In genomic region chr6:75124085-75124484, GRCh38 we compare ENCODE assay signal across 17 cellular contexts.
DNase-seq lines count a peak whose midpoint lies in the region; ATAC-seq and TF ChIP-seq lines count a peak whose summit lies in the region.
"Had no signal": no experiment of that assay in that cellular context is flagged by ENCODE, and none has a peak within 500 bp of the region (broad histone marks: within the 10 kb centered on the region; RNA-seq: fewer than 3 reads in every experiment).

No MANE protein-coding gene starts in this region.

- ATAC-seq in WTC11 (peak; percentile 55; the same call in 1 of the 2 replicates), gastrocnemius medialis (no peak), psoas muscle (no peak), HG03439 (IDR thresholded peaks at IDR 0.05; ENCODE audit: unreplicated experiment) (no peak)

- in situ Hi-C loops in gastrocnemius medialis (cut with MboI; ENCODE audit: low sequenced_read_pairs in 4 of 4): no loop called here

- H3K4me1 Mint-ChIP-seq in WTC11 (peaks cover 5% of the 10 kb centered on the region; the same call in 1 of the 2 replicates), progenitor cell of endocrine pancreas (ENCODE audit: low read depth) (no peaks in the 10 kb centered on the region)
- H3K4me1 Mint-ChIP-seq: CD4-positive, CD25-positive, alpha-beta regulatory T cell had no signal

- POLR2A ChIA-PET in WTC11 (lab: Charles Lee): no interaction called here

- no peaks in the 10 kb centered on the region for H3K9me3 ChIP-seq in gastrocnemius medialis
- H3K9me3 ChIP-seq in psoas muscle: no peaks in the 10 kb centered on the region
- H3K9me3 ChIP-seq: BLaER1 treated with 17β-estradiol and CSF1 and Interleukin-3, amounts not matched to agents 10 nM and 100 nM had no signal

- H3K27ac ChIP-seq in gastrocnemius medialis (no peak overlapping the region), psoas muscle (no peak overlapping the region)
- H3K27ac ChIP-seq: 22Rv1; BLaER1 treated with 17β-estradiol and CSF1 and Interleukin-3, amounts not matched to agents 10 nM and 100 nM; HL-60 had no signal

- H3K36me3 Mint-ChIP-seq in WTC11 (no peaks in the 10 kb centered on the region), progenitor cell of endocrine pancreas (ENCODE audit: insufficient read depth) (no peaks in the 10 kb centered on the region)
- H3K36me3 Mint-ChIP-seq: CD4-positive, CD25-positive, alpha-beta regulatory T cell had no signal

- no peak overlapping the region for H3K4me3 Mint-ChIP-seq in WTC11
- H3K4me3 Mint-ChIP-seq in progenitor cell of endocrine pancreas (ENCODE audit: low read depth): no peak overlapping the region
- H3K4me3 Mint-ChIP-seq: CD4-positive, CD25-positive, alpha-beta regulatory T cell had no signal

- H3K36me3 ChIP-seq in gastrocnemius medialis (no peaks in the 10 kb centered on the region), psoas muscle (ENCODE audit: insufficient read depth in 1 of 2, low read depth in 1 of 2) (peaks cover 0 to 6% of the 10 kb centered on the region in 2 donors)
- H3K36me3 ChIP-seq: BLaER1 treated with 17β-estradiol and CSF1 and Interleukin-3, amounts not matched to agents 10 nM and 100 nM had no signal

- H3K9me3 Mint-ChIP-seq in WTC11: no peaks in the 10 kb centered on the region
- H3K9me3 Mint-ChIP-seq in progenitor cell of endocrine pancreas (ENCODE audit: low read depth): no peaks in the 10 kb centered on the region
- H3K9me3 Mint-ChIP-seq: CD4-positive, CD25-positive, alpha-beta regulatory T cell had no signal

- TF ChIP-seq CTCF in AG10803 (conservative IDR thresholded peaks at IDR 0.05; ENCODE audit: low read length) (peak; percentile 11; the same call in 1 of the 2 replicates), WTC11 (IDR thresholded peaks at IDR 0.05) (no peak), fibroblast of mammary gland (conservative IDR thresholded peaks at IDR 0.05; ENCODE audit: control insufficient read depth, insufficient read depth, low read depth, low read length) (peak; percentile 4), progenitor cell of endocrine pancreas (IDR thresholded peaks at IDR 0.05; ENCODE audit: unreplicated experiment) (peak; percentile 13), gastrocnemius medialis (IDR thresholded peaks at IDR 0.05 in 4 of 5, conservative IDR thresholded peaks at IDR 0.05 in 1 of 5) (no peak), psoas muscle (IDR thresholded peaks at IDR 0.05) (no peak)

- 70 to 77% (median 72%) methylated on average over 2 of the region's 2 CpGs for WGBS in psoas muscle, 3 donors

- TF ChIP-seq POLR2A in gastrocnemius medialis (IDR thresholded peaks at IDR 0.05): no peak

- no peaks in the 10 kb centered on the region for H3K4me1 ChIP-seq in gastrocnemius medialis
- H3K4me1 ChIP-seq in psoas muscle: no peaks in the 10 kb centered on the region
- H3K4me1 ChIP-seq: BLaER1 treated with 17β-estradiol and CSF1 and Interleukin-3, amounts not matched to agents 10 nM and 100 nM had no signal

- no peaks in the 10 kb centered on the region for H3K27me3 ChIP-seq in gastrocnemius medialis
- H3K27me3 ChIP-seq in psoas muscle (ENCODE audit: insufficient read depth in 3 of 3, low read length in 2 of 3): no peaks in the 10 kb centered on the region
- H3K27me3 ChIP-seq: BLaER1 treated with 17β-estradiol and CSF1 and Interleukin-3, amounts not matched to agents 10 nM and 100 nM had no signal

- H3K27ac Mint-ChIP-seq in WTC11 (no peak overlapping the region), progenitor cell of endocrine pancreas (no peak overlapping the region)
- H3K27ac Mint-ChIP-seq: CD4-positive, CD25-positive, alpha-beta regulatory T cell had no signal

- intact Hi-C loops in gastrocnemius medialis (cut with DNase I; ENCODE audit: low total_unique reads) (no loop called here), psoas muscle (cut with DNase I) (no loop called here)

- H3K27me3 Mint-ChIP-seq in WTC11 (ENCODE audit: low read depth) (no peaks in the 10 kb centered on the region), progenitor cell of endocrine pancreas (no peaks in the 10 kb centered on the region)

- DNase-seq in AG10803 (ENCODE audit: low read depth) (no peak), WTC11 (ENCODE audit: low spot score) (no peak), fibroblast of mammary gland (ENCODE audit: low read depth) (no peak), progenitor cell of endocrine pancreas (ENCODE audit: low spot score, unreplicated experiment) (no peak), gastrocnemius medialis (no peak), psoas muscle (no peak)
- DNase-seq: AML-193; CD4-positive, CD25-positive, alpha-beta regulatory T cell; COR-L47; DMS153; DMS79 treated with DMSO at 0.1 percent for 48 hours; EL; HCEC 1CT had no signal

- CTCF ChIA-PET in WTC11 (lab: Charles Lee): no interaction called here

- H3K4me3 ChIP-seq in AG10803 (ENCODE audit: low read length) (no peak overlapping the region), fibroblast of mammary gland (ENCODE audit: control insufficient read depth, low read depth, low read length) (no peak overlapping the region), gastrocnemius medialis (no peak overlapping the region), psoas muscle (no peak overlapping the region)
- H3K4me3 ChIP-seq: BLaER1 treated with 17β-estradiol and CSF1 and Interleukin-3, amounts not matched to agents 10 nM and 100 nM had no signal

TF ChIP-seq in WTC11, 78 proteins besides CTCF, POLR2A, EP300 and RAD21 (continues in another document):
- no peak for TF ChIP-seq E2F4 (CRISPR knock-in tag; IDR thresholded peaks at IDR 0.05; ENCODE audit: borderline replicate concordance, low read depth)
- TF ChIP-seq FOXP4 (CRISPR knock-in tag; IDR thresholded peaks at IDR 0.05): no peak
- TF ChIP-seq NR3C1 (CRISPR knock-in tag; conservative IDR thresholded peaks at IDR 0.05; ENCODE audit: low read depth): no peak
- no peak for TF ChIP-seq HMGXB4 (CRISPR knock-in tag; IDR thresholded peaks at IDR 0.05)
- TF ChIP-seq HMGA2 (CRISPR knock-in tag; IDR thresholded peaks at IDR 0.05): no peak
- no peak for TF ChIP-seq ETV6 (CRISPR knock-in tag; IDR thresholded peaks at IDR 0.05)
- no peak for TF ChIP-seq ZBTB21 (CRISPR knock-in tag; IDR thresholded peaks at IDR 0.05; ENCODE audit: borderline replicate concordance)
- no peak for TF ChIP-seq ERG (CRISPR knock-in tag; IDR thresholded peaks at IDR 0.05)
- no peak for TF ChIP-seq RORB (CRISPR knock-in tag; IDR thresholded peaks at IDR 0.05)

Comparison
In these comparisons a context has a peak if more than half of its experiments do, and no peak if none do; other contexts are left out.
1. CTCF ChIP-seq: peak in AG10803 (single experiment), fibroblast of mammary gland (single experiment) and progenitor cell of endocrine pancreas (single experiment); none in WTC11 (single experiment), gastrocnemius medialis (0 of 5) and psoas muscle (single experiment).